ENCODE assay signal across 19 cellular contexts in genomic region chr1:93532780-93533378, GRCh38.
"Had no signal": no experiment of that assay in that cellular context is flagged by ENCODE, and none has a peak within 500 bp of the region (broad histone marks: within the 10 kb centered on the region; RNA-seq: fewer than 3 reads in every experiment).

No MANE protein-coding gene starts in this region.

- H3K9me3 ChIP-seq: SJSA1 had no signal

- H3K27ac ChIP-seq: SJSA1, SK-N-MC had no signal

- DNase-seq: Karpas-422, KG1, MG63, NCI-H1092, NCI-H1105 treated with DMSO at 0.1 percent for 48 hours, NCI-H1417 treated with DMSO at 0.1 percent for 48 hours, NCI-H1930, NCI-H2081, NCI-H2107, NCI-H2227 treated with DMSO at 0.1 percent for 48 hours, NCI-H524 treated with DMSO at 0.1 percent for 48 hours, NCI-H69, NCI-H774, Right ventricle myocardium superior, RPMI8226, SIG-M5 had no signal

- H3K4me1 ChIP-seq: SJSA1 had no signal

- H3K27me3 ChIP-seq: MG63, SJSA1 had no signal

- H3K4me3 ChIP-seq: MG63, SJSA1, SK-N-MC had no signal

- H3K36me3 ChIP-seq: MG63, SJSA1 had no signal

- FAIRE-seq: RCC 7860 had no signal
